In the genomic region with DNA sequence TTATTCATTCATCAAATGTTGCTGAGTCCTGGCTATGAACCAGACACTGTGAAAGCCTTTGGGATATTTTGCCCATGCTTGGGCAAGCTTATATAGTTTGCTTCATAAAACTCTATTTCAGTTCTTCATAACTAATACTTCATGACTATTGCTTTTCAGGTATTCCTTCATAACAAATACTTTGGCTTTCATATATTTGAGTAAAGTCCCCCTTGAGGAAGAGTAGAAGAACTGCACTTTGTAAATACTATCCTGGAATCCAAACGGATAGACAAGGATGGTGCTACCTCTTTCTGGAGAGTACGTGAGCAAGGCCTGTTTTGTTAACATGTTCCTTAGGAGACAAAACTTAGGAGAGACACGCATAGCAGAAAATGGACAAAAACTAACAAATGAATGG, we compare ENCODE assay signal across 8 cellular contexts. TPM values are rescaled to one million over a fixed set of nuclear protein-coding genes. Genes with fewer than 3 reads are reported as not detected.
DNase-seq lines count a peak whose midpoint lies in the region; ATAC-seq, FAIRE-seq and TF ChIP-seq lines count a peak whose summit lies in the region.

No MANE protein-coding gene starts in this region.

- peak; percentile 71 for ATAC-seq in GM18861 (IDR thresholded peaks at IDR 0.05; ENCODE audit: unreplicated experiment)
- no peak for ATAC-seq in HG03457 (IDR thresholded peaks at IDR 0.05; ENCODE audit: unreplicated experiment)

- dilution Hi-C loops in endothelial cell of umbilical vein (cut with MboI; ENCODE audit: extremely low pct_ligation_motif_present, low sequenced_read_pairs) = no loop called here

- H3K9ac ChIP-seq in endothelial cell of umbilical vein (replicated peaks; ENCODE audit: extremely low read depth, insufficient read depth, low read length) = no peak overlapping the region

- 40% methylated on average over 3 of the region's 3 CpGs for WGBS in suprapubic skin

- no peaks in the 10 kb centered on the region for H3K79me2 ChIP-seq in endothelial cell of umbilical vein (ENCODE audit: control insufficient read depth, insufficient read depth, low read length)

- H3K4me3 ChIP-seq in AG04449 (ENCODE audit: low read depth, low read length) = no peak overlapping the region
- H3K4me3 ChIP-seq in endothelial cell of umbilical vein (replicated peaks in 1 of 3; ENCODE audit: insufficient read depth in 1 of 3, low read depth in 1 of 3, low read length in 3 of 3) = no peak overlapping the region
- no peak overlapping the region for H3K4me3 ChIP-seq in suprapubic skin

- DNase-seq in AG04449 (ENCODE audit: low read depth, low spot score) = no peak
- DNase-seq in Kasumi-1 (lab: John Stamatoyannopoulos, UW) = peak; percentile 40 to 56
- peak; percentile 25 for DNase-seq in endothelial cell of umbilical vein (ENCODE audit: low read depth, low spot score)
- no peak for DNase-seq in activated CD4-positive, alpha-beta T cell treated with anti-CD3 and anti-CD28 coated beads for 4 hours
- DNase-seq in H54 (ENCODE audit: insufficient read length, low spot score) = no peak
- no peak for DNase-seq in suprapubic skin (ENCODE audit: low spot score in 2 of 2)

- no peaks in the 10 kb centered on the region for H3K9me3 ChIP-seq in endothelial cell of umbilical vein (replicated peaks; ENCODE audit: control insufficient read depth, insufficient read depth, low read length)
- no peaks in the 10 kb centered on the region for H3K9me3 ChIP-seq in suprapubic skin

- H3K27me3 ChIP-seq in endothelial cell of umbilical vein (ENCODE audit: control insufficient read depth in 2 of 2, insufficient read depth in 2 of 2, low read length in 2 of 2) = peaks cover 0 to 16% of the 10 kb centered on the region in 2 experiments
- H3K27me3 ChIP-seq in suprapubic skin = no peaks in the 10 kb centered on the region

- no peak for TF ChIP-seq POLR2A in endothelial cell of umbilical vein (IDR thresholded peaks at IDR 0.05; ENCODE audit: low read depth, low read length)
- TF ChIP-seq POLR2A in H54 (IDR thresholded peaks at IDR 0.05; ENCODE audit: low read depth, low read length) = no peak
- TF ChIP-seq POLR2A in suprapubic skin (IDR thresholded peaks at IDR 0.05) = no peak

- TF ChIP-seq EP300 in suprapubic skin (IDR thresholded peaks at IDR 0.05) = no peak

- H3K4me2 ChIP-seq in endothelial cell of umbilical vein (ENCODE audit: insufficient read depth, low read length) = no peak overlapping the region

- H3K27ac ChIP-seq in endothelial cell of umbilical vein (ENCODE audit: insufficient read depth, low read depth, low read length) (no peak overlapping the region), suprapubic skin (no peak overlapping the region)

- TF ChIP-seq CTCF in AG04449 (IDR thresholded peaks at IDR 0.05; ENCODE audit: insufficient read depth, low read length, missing control alignments) (peak; percentile 24), endothelial cell of umbilical vein (IDR thresholded peaks at IDR 0.05; ENCODE audit: extremely low read depth in 1 of 2, insufficient read depth in 1 of 2, low read depth in 1 of 2, low read length in 2 of 2) (peak; percentile 13 to 37), suprapubic skin (IDR thresholded peaks at IDR 0.05) (peak in 1 of 2 donors; percentile 22)

- POLR2A ChIA-PET in AG04449 (lab: Yijun Ruan, JAX) = no interaction called here
- POLR2A ChIA-PET in endothelial cell of umbilical vein (lab: Charles Lee) = no interaction called here

- CTCF ChIA-PET in AG04449 (lab: Yijun Ruan, JAX) (interaction anchor here (1.1 to 5.4 kb wide), 6 partner anchors 9 to 122 kb away, joined by 3 to 53 read pairs (median 8); no protein-coding TSS in a partner anchor), endothelial cell of umbilical vein (lab: Charles Lee) (interaction anchor here (3.4 kb wide), 1 partner anchor 12 kb away, joined by 24 read pairs; no protein-coding TSS in a partner anchor)

- FAIRE-seq in endothelial cell of umbilical vein (lab: Jason Lieb, UNC) (peak; percentile 55), H54 (lab: Jason Lieb, UNC) (no peak)

- intact Hi-C loops in endothelial cell of umbilical vein (cut with micrococcal nuclease) = no loop called here

- H3K4me1 ChIP-seq in endothelial cell of umbilical vein (ENCODE audit: control insufficient read depth, extremely low read depth, insufficient read depth, low read length) (no peaks in the 10 kb centered on the region), suprapubic skin (no peaks in the 10 kb centered on the region)

- BruUV-seq in endothelial cell of umbilical vein (replicated peaks; lab: Mats Ljungman, UMichigan) = no TSS peak

- H2AFZ ChIP-seq in endothelial cell of umbilical vein (ENCODE audit: low read depth, low read length) = no peak overlapping the region

- H3K36me3 ChIP-seq in endothelial cell of umbilical vein (ENCODE audit: control insufficient read depth in 2 of 2, extremely low read depth in 1 of 2, insufficient read depth in 2 of 2, low read length in 2 of 2) = no peaks in the 10 kb centered on the region
- H3K36me3 ChIP-seq in suprapubic skin = no peaks in the 10 kb centered on the region

- no peaks in the 10 kb centered on the region for H3K9me1 ChIP-seq in endothelial cell of umbilical vein (replicated peaks; ENCODE audit: control insufficient read depth, extremely low read depth, insufficient read depth, low read length)

- no peaks in the 10 kb centered on the region for H4K20me1 ChIP-seq in endothelial cell of umbilical vein (replicated peaks; ENCODE audit: control insufficient read depth, extremely low read depth, insufficient read depth, low read length)

TF ChIP-seq in endothelial cell of umbilical vein, 7 proteins besides CTCF, POLR2A, EP300 and RAD21:
- no peak for TF ChIP-seq FOS (IDR thresholded peaks at IDR 0.05; ENCODE audit: borderline replicate concordance, insufficient read depth, low read length)
- no peak for TF ChIP-seq GATA2 (IDR thresholded peaks at IDR 0.05; ENCODE audit: insufficient read depth, insufficient read length, low read depth, low read length)
- no peak for TF ChIP-seq POLR2AphosphoS5 (IDR thresholded peaks at IDR 0.05; ENCODE audit: insufficient read depth, low read depth, low read length)
- no peak for TF ChIP-seq MYC (IDR thresholded peaks at IDR 0.05; ENCODE audit: low read depth, low read length)
- TF ChIP-seq MAX (IDR thresholded peaks at IDR 0.05; ENCODE audit: insufficient read depth, insufficient read length) = no peak
- no peak for TF ChIP-seq JUN (IDR thresholded peaks at IDR 0.05; ENCODE audit: borderline replicate concordance, insufficient read depth, insufficient read length, low read depth)
- no peak for TF ChIP-seq EZH2 (IDR thresholded peaks at IDR 0.05; ENCODE audit: borderline replicate concordance, low read depth, low read length, severe bottlenecking)
TF ChIP-seq in endothelial cell of umbilical vein: peak in this region for 0.

RNA-seq across cellular contexts. Expression of gene AFP, which starts 1.7 kb away (rescaled TPM):
- total RNA-seq in endothelial cell of umbilical vein (not detected in 2 replicates), suprapubic skin (not detected)
- not detected in 2 replicates for polyA plus RNA-seq in endothelial cell of umbilical vein
- polyA plus RNA-seq in endothelial cell of umbilical vein (2011; cell fraction: cytosol; rRNA removed) = not detected in 2 replicates
- polyA plus RNA-seq in endothelial cell of umbilical vein (2011; cell fraction: nucleus; rRNA removed) = 0.46 TPM in 1 of 2 replicates, not detected in the other
- 0.20 and 0.67 TPM in 2 replicates for polyA plus RNA-seq in endothelial cell of umbilical vein (2012)
- not detected in 2 replicates for polyA minus RNA-seq in endothelial cell of umbilical vein
- polyA minus RNA-seq in endothelial cell of umbilical vein (2011; cell fraction: cytosol; rRNA and poly(A)+ RNA removed) = not detected
- not detected in 2 replicates for polyA minus RNA-seq in endothelial cell of umbilical vein (2011; cell fraction: nucleus; rRNA and poly(A)+ RNA removed)

RNA-seq across cellular contexts. Expression of gene ALB, which starts 30.2 kb away (rescaled TPM):
- total RNA-seq in endothelial cell of umbilical vein = not detected in 2 replicates
- polyA plus RNA-seq in endothelial cell of umbilical vein = not detected in 2 replicates
- polyA plus RNA-seq in endothelial cell of umbilical vein (2011; cell fraction: cytosol; rRNA removed) = not detected in 2 replicates
- polyA plus RNA-seq in endothelial cell of umbilical vein (2011; cell fraction: nucleus; rRNA removed) = 0.41 and 1.1 TPM in 2 replicates
- 1.5 and 2.1 TPM in 2 replicates for polyA plus RNA-seq in endothelial cell of umbilical vein (2012)
- 0.83 TPM in 1 of 2 replicates, not detected in the other for polyA minus RNA-seq in endothelial cell of umbilical vein
- polyA minus RNA-seq in endothelial cell of umbilical vein (2011; cell fraction: cytosol; rRNA and poly(A)+ RNA removed) = not detected
- not detected in 2 replicates for polyA minus RNA-seq in endothelial cell of umbilical vein (2011; cell fraction: nucleus; rRNA and poly(A)+ RNA removed)
- total RNA-seq in suprapubic skin = 10 to 100 TPM in 1 of 4 donors, not detected in 3; 84.5 TPM

RNA-seq across cellular contexts. Expression of gene AFM, which starts 47.2 kb away (rescaled TPM):
- not detected in 2 replicates for total RNA-seq in endothelial cell of umbilical vein
- not detected in 2 replicates for polyA plus RNA-seq in endothelial cell of umbilical vein
- not detected in 2 replicates for polyA plus RNA-seq in endothelial cell of umbilical vein (2011; cell fraction: cytosol; rRNA removed)
- not detected in 2 replicates for polyA plus RNA-seq in endothelial cell of umbilical vein (2011; cell fraction: nucleus; rRNA removed)
- not detected in 2 replicates for polyA plus RNA-seq in endothelial cell of umbilical vein (2012)
- not detected in 2 replicates for polyA minus RNA-seq in endothelial cell of umbilical vein
- not detected for polyA minus RNA-seq in endothelial cell of umbilical vein (2011; cell fraction: cytosol; rRNA and poly(A)+ RNA removed)
- not detected in 2 replicates for polyA minus RNA-seq in endothelial cell of umbilical vein (2011; cell fraction: nucleus; rRNA and poly(A)+ RNA removed)
- not detected for total RNA-seq in suprapubic skin

Comparison
In these comparisons a context has a peak if more than half of its experiments do, and no peak if none do; other contexts are left out.
1. DNase-seq: peak in Kasumi-1 (2 of 2) and endothelial cell of umbilical vein (single experiment); none in AG04449 (single experiment), activated CD4-positive, alpha-beta T cell treated with anti-CD3 and anti-CD28 coated beads for 4 hours (0 of 2), H54 (single experiment) and suprapubic skin (0 of 2).